8 cellular contexts compared by ENCODE assay signal in genomic region chr7:140653319-140654108, GRCh38. TPM values are rescaled to one million over a fixed set of nuclear protein-coding genes. Genes with fewer than 3 reads are reported as not detected.
A peak's percentile ranks its signal among the peaks of the same experiment; 100 is the strongest.
DNase-seq lines count a peak whose midpoint lies in the region; ATAC-seq, FAIRE-seq and TF ChIP-seq lines count a peak whose summit lies in the region.

No MANE protein-coding gene starts in this region.

- DNase-seq in A549 (ENCODE audit: low read depth in 1 of 2, low spot score in 1 of 2): peak; percentile 73 to 81
- peak; percentile 77 for DNase-seq in GM04504 (ENCODE audit: low read depth)
- DNase-seq in NCI-H2081 treated with DMSO at 0.1 percent for 48 hours (lab: John Stamatoyannopoulos, UW): peak; percentile 47
- DNase-seq in fibroblast of pulmonary artery (ENCODE audit: low read depth): peak; percentile 85
- peak; percentile 65 for DNase-seq in neural crest cell (ENCODE audit: low read depth, low spot score)

- peak; percentile 96 to 99 for TF ChIP-seq RAD21 in A549 (conservative IDR thresholded peaks at IDR 0.05 in 1 of 2, IDR thresholded peaks at IDR 0.05 in 1 of 2)

- 33% methylated on average over 14 of the region's 15 CpGs for WGBS in A549 (ENCODE audit: missing lambda C conversion rate)

- H3K4me2 ChIP-seq in A549: no peak overlapping the region

- H3K4me3 Mint-ChIP-seq in neural crest cell: no peak overlapping the region

- H3K4me3 ChIP-seq in A549 (no peak overlapping the region), WI38 (ENCODE audit: low read depth, low read length) (no peak overlapping the region), fibroblast of pulmonary artery (replicated peaks; ENCODE audit: low read depth, low read length) (no peak overlapping the region)

- H3K4me1 ChIP-seq in A549: peaks cover 4% of the 10 kb centered on the region; the same call in 1 of the 3 replicates

- no peaks in the 10 kb centered on the region for H3K9me3 ChIP-seq in A549

- no peak for TF ChIP-seq EP300 in A549 (IDR thresholded peaks at IDR 0.05)

- peak overlapping the region; percentile 15 to 41; a peak in 3 of 6 replicates for H3K27ac ChIP-seq in A549

- H3K36me3 Mint-ChIP-seq in neural crest cell (ENCODE audit: low read depth): no peaks in the 10 kb centered on the region

- no peaks in the 10 kb centered on the region for H3K27me3 Mint-ChIP-seq in neural crest cell (ENCODE audit: low read depth)

- POLR2A ChIA-PET in A549 (lab: Yijun Ruan, JAX): interaction anchor here (0.7 to 2.4 kb wide), 3 partner anchors 39 to 175 kb away, joined by 3 to 9 read pairs (median 6); no protein-coding TSS in a partner anchor

- CTCF ChIA-PET in A549 (lab: Yijun Ruan, JAX): interaction anchor here (0.6 to 14.5 kb wide), 50 partner anchors 8 to 897 kb away, joined by 3 to 493 read pairs (median 4); partner anchors contain the start of genes ADCK2, DENND2A and MKRN1

- H3K4me1 Mint-ChIP-seq in neural crest cell: peaks cover 7% of the 10 kb centered on the region

- H3K27ac Mint-ChIP-seq in neural crest cell (ENCODE audit: unreplicated experiment): peak overlapping the region; percentile 80

- H3K9me3 Mint-ChIP-seq in neural crest cell: no peaks in the 10 kb centered on the region

- no peak for TF ChIP-seq POLR2A in A549 (IDR thresholded peaks at IDR 0.05; ENCODE audit: low read length)

- ATAC-seq in A549: peak; percentile 86 to 93
- no peak for ATAC-seq in HG02840 (IDR thresholded peaks at IDR 0.05; ENCODE audit: low FRiP score, unreplicated experiment)
- ATAC-seq in GM19397 (IDR thresholded peaks at IDR 0.05; ENCODE audit: unreplicated experiment): no peak

- TF ChIP-seq CTCF in A549 (IDR thresholded peaks at IDR 0.05) (peak; percentile 96), WI38 (IDR thresholded peaks at IDR 0.05; ENCODE audit: low read depth, low read length) (peak; percentile 68), fibroblast of pulmonary artery (IDR thresholded peaks at IDR 0.05; ENCODE audit: low read length, missing control alignments) (peak; percentile 81), neural crest cell (conservative IDR thresholded peaks at IDR 0.05) (peak; percentile 94)

- FAIRE-seq in A549 (lab: Jason Lieb, UNC): no peak

TF ChIP-seq in A549, 52 proteins besides CTCF, POLR2A, EP300 and RAD21:
- 0 out of 2 replicates have a peak, but pooled peaks have one; percentile 16 for TF ChIP-seq MYC (IDR thresholded peaks at IDR 0.05; ENCODE audit: borderline replicate concordance, low read length)
- TF ChIP-seq SMC3 (IDR thresholded peaks at IDR 0.05): peak; percentile 94
- no peak for TF ChIP-seq CEBPB (IDR thresholded peaks at IDR 0.05)
TF ChIP-seq in A549: peak in this region for 2.

RNA-seq across cellular contexts. Expression of gene DENND2A, which starts 12.9 kb away (rescaled TPM):
- 0.61 and 0.63 TPM in 2 replicates for polyA plus RNA-seq in A549 (2011; rRNA removed)
- 0.28 and 0.44 TPM in 2 replicates for polyA plus RNA-seq in A549 (2012; cell fraction: cytosol; rRNA removed)
- 0.66 and 0.70 TPM in 2 replicates for polyA plus RNA-seq in A549 (2012; cell fraction: nucleus; rRNA removed)
- 0.37 to 0.54 TPM (median 0.38 TPM) in 3 replicates for polyA plus RNA-seq in A549 (2017; fragmentation: RNase III; extraction: RNeasy Plus Mini Kit Qiagen cat#74134 plus additional on column Dnase treatment)
- 2.6 TPM in 2 replicates for polyA minus RNA-seq in A549 (2011; rRNA and poly(A)+ RNA removed)
- total RNA-seq in neural crest cell: 29.8 and 33.7 TPM in 2 replicates

RNA-seq across cellular contexts. Expression of gene ADCK2, which starts 19.2 kb away (rescaled TPM):
- polyA plus RNA-seq in A549 (2011; rRNA removed) (13.1 and 14.7 TPM in 2 replicates), A549 (2017; fragmentation: RNase III; extraction: RNeasy Plus Mini Kit Qiagen cat#74134 plus additional on column Dnase treatment) (12.6 to 16.1 TPM (median 13.9 TPM) in 3 replicates)
- 11.3 and 14.3 TPM in 2 replicates for polyA plus RNA-seq in A549 (2012; cell fraction: cytosol; rRNA removed)
- 11.3 and 11.4 TPM in 2 replicates for polyA plus RNA-seq in A549 (2012; cell fraction: nucleus; rRNA removed)
- polyA minus RNA-seq in A549 (2011; rRNA and poly(A)+ RNA removed): 15.6 and 18.1 TPM in 2 replicates
- total RNA-seq in neural crest cell: 14.2 and 14.9 TPM in 2 replicates

RNA-seq across cellular contexts. Expression of gene NDUFB2, which starts 43.0 kb away (rescaled TPM):
- polyA plus RNA-seq in A549 (2011; rRNA removed) (381 and 405 TPM in 2 replicates), A549 (2017; fragmentation: RNase III; extraction: RNeasy Plus Mini Kit Qiagen cat#74134 plus additional on column Dnase treatment) (345 to 370 TPM (median 360 TPM) in 3 replicates)
- polyA plus RNA-seq in A549 (2012; cell fraction: cytosol; rRNA removed): 917 and 1,079 TPM in 2 replicates
- polyA plus RNA-seq in A549 (2012; cell fraction: nucleus; rRNA removed): 494 and 763 TPM in 2 replicates
- polyA minus RNA-seq in A549 (2011; rRNA and poly(A)+ RNA removed): 46.4 and 48.2 TPM in 2 replicates
- 190 and 195 TPM in 2 replicates for total RNA-seq in neural crest cell

Comparison
In these comparisons a context has a peak if more than half of its experiments do, and no peak if none do; other contexts are left out.
1. ATAC-seq: peak in A549 (2 of 2); none in HG02840 (single experiment) and GM19397 (single experiment).
2. Peak in every context shown above with its lines, with median percentiles within 50 percentile points of each other: DNase-seq and CTCF ChIP-seq.